In the genomic region with DNA sequence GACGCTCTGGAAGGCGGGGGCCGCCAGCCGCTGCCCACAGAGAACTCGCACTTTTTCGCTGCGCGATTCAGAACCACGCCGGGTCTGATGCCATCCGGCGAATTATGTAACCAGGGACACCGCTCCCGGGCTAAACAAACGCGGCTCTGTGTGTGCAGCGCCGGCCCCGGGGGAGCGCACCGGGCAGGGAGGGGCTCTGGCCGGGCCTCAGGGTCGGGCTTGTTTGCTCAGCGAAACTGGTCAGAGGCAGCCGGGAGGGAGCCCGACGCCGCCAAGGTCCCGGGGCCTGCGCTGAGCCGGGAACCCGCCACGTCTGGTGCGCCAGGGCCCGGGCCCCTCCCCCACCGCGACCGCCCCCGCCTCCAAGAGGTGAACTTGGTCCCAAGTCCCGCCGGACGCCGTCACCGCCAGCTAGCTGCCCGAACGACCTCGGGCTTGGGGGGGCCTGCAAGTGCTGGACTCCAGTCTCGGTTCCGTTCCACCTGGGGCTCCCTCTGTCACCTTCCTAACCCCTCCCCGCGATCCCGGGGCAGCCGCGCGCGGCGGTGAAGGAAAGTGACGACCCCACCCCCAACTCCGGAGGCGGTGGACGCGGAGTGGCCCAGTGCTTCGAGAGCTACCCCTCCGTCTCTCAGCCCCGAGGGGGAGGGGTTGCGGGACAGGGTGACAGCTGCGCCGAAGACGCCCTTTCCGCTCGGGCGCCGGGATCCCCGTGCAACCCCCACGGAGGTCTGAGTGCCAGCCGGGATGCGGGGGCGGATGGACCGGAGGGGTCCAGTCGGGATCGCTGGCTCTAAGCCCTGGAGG, we compare ENCODE assay signal across 8 cellular contexts. TPM values are rescaled to one million over a fixed set of nuclear protein-coding genes. Genes with fewer than 3 reads are reported as not detected.
DNase-seq lines count a peak whose midpoint lies in the region; ATAC-seq, FAIRE-seq and TF ChIP-seq lines count a peak whose summit lies in the region.

No MANE protein-coding gene starts in this region.

- TF ChIP-seq CTCF in type B pancreatic cell (conservative IDR thresholded peaks at IDR 0.05): no peak

- peak overlapping the region; percentile 93 for H3K4me3 ChIP-seq in neuron (ENCODE audit: low read length)

- H3K36me3 ChIP-seq in neuron (ENCODE audit: insufficient read depth, low read length): peaks cover 4% of the 10 kb centered on the region

- DNase-seq in 8988T (peak; percentile 71), RCC 7860 (ENCODE audit: low spot score) (peak; percentile 6), frontal cortex (ENCODE audit: low spot score in 2 of 2) (peak; percentile 81 to 89), type B pancreatic cell (ENCODE audit: extremely low spot score, unreplicated experiment) (peak; percentile 80)
- DNase-seq in activated naive CD4-positive, alpha-beta T cell treated with Interleukin-2 at 50 U/mL for 16 hours: peak; percentile 69

- H3K27me3 ChIP-seq in neuron (ENCODE audit: insufficient read depth, low read length): no peaks in the 10 kb centered on the region

- peaks cover 41% of the 10 kb centered on the region for H3K4me1 ChIP-seq in neuron (ENCODE audit: insufficient read depth, low read length)

- H2AFZ ChIP-seq in neuron (ENCODE audit: low read depth, low read length): peak overlapping the region; percentile 19

- ATAC-seq in GM18511 (IDR thresholded peaks at IDR 0.05; ENCODE audit: unreplicated experiment) (peak; percentile 38), HG03066 (IDR thresholded peaks at IDR 0.05; ENCODE audit: low read depth, unreplicated experiment) (peak; percentile 32)

- H3K9me3 Mint-ChIP-seq in type B pancreatic cell: no peaks in the 10 kb centered on the region

- peak overlapping the region; percentile 64 for H3K27ac Mint-ChIP-seq in type B pancreatic cell

- H3K4me1 Mint-ChIP-seq in type B pancreatic cell (ENCODE audit: unreplicated experiment): peaks cover 42% of the 10 kb centered on the region

- no peaks in the 10 kb centered on the region for H3K9me3 ChIP-seq in neuron (ENCODE audit: low read length)

- peaks cover 4% of the 10 kb centered on the region for H3K27me3 Mint-ChIP-seq in type B pancreatic cell

- H3K36me3 Mint-ChIP-seq in type B pancreatic cell: peaks cover 7% of the 10 kb centered on the region

- peak overlapping the region; percentile 94 for H3K4me3 Mint-ChIP-seq in type B pancreatic cell

- FAIRE-seq in RCC 7860 (lab: Jason Lieb, UNC) (no peak), frontal cortex (lab: Jason Lieb, UNC) (no peak)

RNA-seq across cellular contexts. Expression of a gene that starts 0.8 kb away (rescaled TPM):
- total RNA-seq in frontal cortex (14.7 TPM), type B pancreatic cell (ENCODE audit: low replicate concordance) (135 and 183 TPM in 2 replicates)

RNA-seq across cellular contexts. Expression of a gene that starts 27.1 kb away (rescaled TPM):
- total RNA-seq in frontal cortex (1.6 TPM), type B pancreatic cell (ENCODE audit: low replicate concordance) (4.9 and 6.6 TPM in 2 replicates)

Comparison
In these comparisons a context has a peak if more than half of its experiments do, and no peak if none do; other contexts are left out.
1. Peak in every context shown above with its lines: DNase-seq, ATAC-seq and H3K4me3 ChIP-seq.
2. DNase-seq: peak in every context shown above with its lines; median percentile 85 in frontal cortex; 80 in type B pancreatic cell; 71 in 8988T; 69 in activated naive CD4-positive, alpha-beta T cell treated with Interleukin-2 at 50 U/mL for 16 hours; 6 in RCC 7860.